ENCODE assay signal across 8 cellular contexts in the genomic region with DNA sequence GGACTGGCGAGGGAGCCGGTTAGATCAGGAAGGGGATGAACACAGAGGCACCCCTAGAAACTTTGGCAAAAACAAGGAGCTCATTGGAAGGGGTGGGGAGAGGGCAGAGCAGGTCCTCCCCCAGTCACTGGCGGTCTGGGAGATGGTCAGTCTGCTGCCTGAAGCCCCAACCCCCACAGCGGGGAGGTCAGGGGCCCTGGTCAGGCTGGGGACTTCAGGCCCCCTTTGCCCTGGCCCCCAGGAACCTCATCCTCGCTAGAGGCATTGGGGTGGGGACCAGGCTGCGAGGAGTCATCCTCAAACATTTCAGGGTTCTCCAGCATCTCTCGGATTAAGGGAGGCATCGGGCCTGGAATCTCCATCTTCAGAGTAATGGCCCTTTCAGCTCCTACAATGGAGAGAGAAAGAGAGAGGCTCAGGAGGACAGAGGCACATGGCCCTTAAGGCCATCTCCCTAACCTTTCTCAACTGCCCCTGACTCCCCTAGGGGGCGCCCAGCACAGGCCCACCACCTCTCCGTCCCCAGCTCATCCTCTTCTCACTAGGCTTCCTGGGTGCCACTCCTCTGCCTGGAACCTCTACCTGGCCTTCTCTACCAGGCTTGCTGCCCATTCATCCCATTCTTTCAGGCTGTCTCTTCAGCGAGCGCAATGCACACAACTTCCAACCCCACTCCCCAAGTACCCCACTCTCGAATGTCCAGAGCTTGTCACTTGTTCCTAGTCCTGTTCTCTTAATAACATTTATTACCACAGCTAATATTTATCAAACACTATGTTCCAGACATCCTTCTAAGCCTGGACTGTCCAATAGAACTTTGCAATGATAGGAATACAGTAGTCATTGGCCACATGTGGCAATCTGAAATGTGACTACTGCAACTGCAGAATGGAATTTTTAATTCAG. TPM values are rescaled to one million over a fixed set of nuclear protein-coding genes. Genes with fewer than 3 reads are reported as not detected.
DNase-seq lines count a peak whose midpoint lies in the region; ATAC-seq and TF ChIP-seq lines count a peak whose summit lies in the region.

No MANE protein-coding gene starts in this region.

- no peak overlapping the region for H3K9ac ChIP-seq in SU-DHL-6 (ENCODE audit: low read length)

- CTCF ChIA-PET in BJ (lab: Yijun Ruan, JAX), result interaction anchor here (0.5 to 13.1 kb wide), 14 partner anchors 13 to 473 kb away, joined by 3 to 240 read pairs (median 25); partner anchors contain the start of genes AAAS, ESPL1, MYG1 and PFDN5

- no peak for TF ChIP-seq POLR2A in transverse colon (IDR thresholded peaks at IDR 0.05)

- DNase-seq in BJ (ENCODE audit: low read depth) (no peak), hepatocyte (ENCODE audit: low spot score) (no peak), transverse colon (no peak)

- H4K20me1 ChIP-seq in SU-DHL-6 (ENCODE audit: low read depth, low read length) (no peaks in the 10 kb centered on the region), hepatocyte (ENCODE audit: insufficient read depth, poor library complexity, severe bottlenecking) (peaks cover 21% of the 10 kb centered on the region)

- no peak for TF ChIP-seq EP300 in transverse colon (IDR thresholded peaks at IDR 0.05; ENCODE audit: low read depth)

- H2AFZ ChIP-seq in SU-DHL-6 (ENCODE audit: low read depth, low read length, severe bottlenecking) (no peak overlapping the region), hepatocyte (no peak overlapping the region)

- in situ Hi-C loops in transverse colon (cut with MboI; ENCODE audit: low pct_ligation_motif_present in 1 of 4, low pct_unique_long_range_greater_than_20kb in 1 of 4, low sequenced_read_pairs in 3 of 4), result loop anchor here in 3 of 4 donors (5.0 to 10.0 kb wide), 2 partner anchors 71 to 73 kb away; no protein-coding TSS in a partner anchor

- H3K9me3 ChIP-seq in SU-DHL-6 (ENCODE audit: insufficient read depth, low read length) (no peaks in the 10 kb centered on the region), hepatocyte (ENCODE audit: low read depth) (no peaks in the 10 kb centered on the region), transverse colon (no peaks in the 10 kb centered on the region)

- H3K79me2 ChIP-seq in SU-DHL-6 (ENCODE audit: insufficient read depth, low read length), result peaks cover 3% of the 10 kb centered on the region
- peaks cover 24% of the 10 kb centered on the region for H3K79me2 ChIP-seq in hepatocyte

- intact Hi-C loops in transverse colon (cut with DNase I; ENCODE audit: low total_unique reads), result no loop called here

- 89% methylated on average over 13 of the region's 13 CpGs for WGBS in hepatocyte (ENCODE audit: low lambda C conversion rate, missing lambda C conversion rate)
- WGBS in transverse colon (ENCODE audit: low coverage in 1 of 2), 2 donors, result 85 to 100% methylated on average over 3 to 13 of the region's 13 CpGs

- peaks cover 15% of the 10 kb centered on the region; the same call in 1 of the 2 replicates for H3F3A ChIP-seq in SU-DHL-6 (ENCODE audit: insufficient read depth)

- H3K36me3 ChIP-seq in BJ (ENCODE audit: control insufficient read depth, insufficient read depth, low read length) (peaks cover 47% of the 10 kb centered on the region), SU-DHL-6 (ENCODE audit: low read length) (no peaks in the 10 kb centered on the region), hepatocyte (replicated peaks; ENCODE audit: insufficient read depth, low read depth) (no peaks in the 10 kb centered on the region), transverse colon (peaks cover 0 to 9% (median 0%) of the 10 kb centered on the region in 4 donors)

- no peaks in the 10 kb centered on the region for H3K9me2 ChIP-seq in SU-DHL-6 (replicated peaks; ENCODE audit: insufficient read depth, low read length)
- H3K9me2 ChIP-seq in hepatocyte (replicated peaks; ENCODE audit: insufficient read depth), result no peaks in the 10 kb centered on the region

- ATAC-seq in HG02763 (IDR thresholded peaks at IDR 0.05; ENCODE audit: unreplicated experiment) (no peak), GM21390 (IDR thresholded peaks at IDR 0.05; ENCODE audit: unreplicated experiment) (no peak), HG02798 (IDR thresholded peaks at IDR 0.05; ENCODE audit: poor library complexity, unreplicated experiment) (no peak)

- H3K4me3 ChIP-seq in BJ (ENCODE audit: low read depth, low read length), result no peak overlapping the region
- H3K4me3 ChIP-seq in SU-DHL-6 (ENCODE audit: insufficient read depth, low read length, poor library complexity, severe bottlenecking), result no peak overlapping the region
- H3K4me3 ChIP-seq in hepatocyte, result no peak overlapping the region
- no peak overlapping the region for H3K4me3 ChIP-seq in transverse colon

- H3K4me2 ChIP-seq in SU-DHL-6 (ENCODE audit: low read depth, low read length, poor library complexity, severe bottlenecking) (no peak overlapping the region), hepatocyte (no peak overlapping the region)

- H3K4me1 ChIP-seq in hepatocyte (ENCODE audit: insufficient read depth), result peaks cover 14% of the 10 kb centered on the region
- peaks cover 4 to 40% (median 13%) of the 10 kb centered on the region in 4 donors for H3K4me1 ChIP-seq in transverse colon

- H3K27me3 ChIP-seq in BJ (ENCODE audit: control insufficient read depth, insufficient read depth, low read length) (no peaks in the 10 kb centered on the region), SU-DHL-6 (ENCODE audit: low read length) (no peaks in the 10 kb centered on the region), hepatocyte (no peaks in the 10 kb centered on the region), transverse colon (no peaks in the 10 kb centered on the region)

- H3K27ac ChIP-seq in SU-DHL-6 (ENCODE audit: low read depth, low read length) (no peak overlapping the region), hepatocyte (no peak overlapping the region), transverse colon (no peak overlapping the region)

- TF ChIP-seq CTCF in BJ (IDR thresholded peaks at IDR 0.05; ENCODE audit: insufficient read depth, low read depth, low read length), result peak; percentile 45
- TF ChIP-seq CTCF in GM12872 (IDR thresholded peaks at IDR 0.05; ENCODE audit: insufficient read depth, low read depth, low read length), result peak; percentile 80
- TF ChIP-seq CTCF in SU-DHL-6 (IDR thresholded peaks at IDR 0.05; ENCODE audit: insufficient read depth, low read length, poor library complexity, severe bottlenecking), result peak; percentile 71
- peak; percentile 20 for TF ChIP-seq CTCF in hepatocyte (IDR thresholded peaks at IDR 0.05; ENCODE audit: poor library complexity)
- TF ChIP-seq CTCF in transverse colon (IDR thresholded peaks at IDR 0.05), result peak in 2 of 5 experiments; percentile 6 to 15

- POLR2A ChIA-PET in BJ (lab: Charles Lee), result no interaction called here

RNA-seq across cellular contexts. Expression of gene ITGB7, which starts 4.7 kb away (rescaled TPM):
- polyA plus RNA-seq in BJ (2011; rRNA removed), result 0.59 and 0.63 TPM in 2 replicates
- 0.51 and 1.4 TPM in 2 replicates for polyA minus RNA-seq in BJ (2011; rRNA and poly(A)+ RNA removed)
- 0.23 TPM in 1 of 2 replicates, not detected in the other for total RNA-seq in hepatocyte
- 1.0 TPM in 1 of 2 replicates, not detected in the other for polyA plus RNA-seq in hepatocyte
- total RNA-seq in transverse colon, result 1 to 10 TPM in 3 of 4 donors, under 1 TPM in 1; 0.60 to 8.3 (median 2.9) TPM

RNA-seq across cellular contexts. Expression of gene RARG, which starts 20.3 kb away (rescaled TPM):
- polyA plus RNA-seq in BJ (2011; rRNA removed), result 41.7 and 63.9 TPM in 2 replicates
- polyA minus RNA-seq in BJ (2011; rRNA and poly(A)+ RNA removed), result 56.1 and 60.3 TPM in 2 replicates
- 15.1 and 20.9 TPM in 2 replicates for total RNA-seq in hepatocyte
- 24.7 and 28.1 TPM in 2 replicates for polyA plus RNA-seq in hepatocyte
- 10 to 100 TPM in 1 of 4 donors, 1 to 10 TPM in 2, not detected in 1; 2.6 to 15.4 (median 7.6) TPM for total RNA-seq in transverse colon

RNA-seq across cellular contexts. Expression of gene CSAD, which starts 31.0 kb away (rescaled TPM):
- 27.3 and 30.7 TPM in 2 replicates for polyA plus RNA-seq in BJ (2011; rRNA removed)
- 8.4 and 14.0 TPM in 2 replicates for polyA minus RNA-seq in BJ (2011; rRNA and poly(A)+ RNA removed)
- 14.1 and 16.8 TPM in 2 replicates for total RNA-seq in hepatocyte
- 14.3 and 15.7 TPM in 2 replicates for polyA plus RNA-seq in hepatocyte
- 100 to 1,000 TPM in 1 of 4 donors, 10 to 100 TPM in 3; 29.1 to 142 (median 39.2) TPM for total RNA-seq in transverse colon

RNA-seq across cellular contexts. Expression of gene ZNF740, which starts 31.2 kb away (rescaled TPM):
- polyA plus RNA-seq in BJ (2011; rRNA removed), result 15.7 and 16.8 TPM in 2 replicates
- 25.7 and 28.4 TPM in 2 replicates for polyA minus RNA-seq in BJ (2011; rRNA and poly(A)+ RNA removed)
- total RNA-seq in hepatocyte, result 13.2 and 23.2 TPM in 2 replicates
- 4.4 and 4.6 TPM in 2 replicates for polyA plus RNA-seq in hepatocyte
- total RNA-seq in transverse colon, result 10 to 100 TPM in 3 of 4 donors, 1 to 10 TPM in 1; 9.7 to 21.9 (median 16.3) TPM

RNA-seq across cellular contexts. Expression of gene ESPL1, which starts 56.4 kb away (rescaled TPM):
- polyA plus RNA-seq in BJ (2011; rRNA removed) (3.0 and 7.3 TPM in 2 replicates), hepatocyte (4.4 and 5.8 TPM in 2 replicates)
- polyA minus RNA-seq in BJ (2011; rRNA and poly(A)+ RNA removed), result 7.9 and 8.2 TPM in 2 replicates
- total RNA-seq in hepatocyte (7.6 and 9.0 TPM in 2 replicates), transverse colon (10 to 100 TPM in 3 of 4 donors, 1 to 10 TPM in 1; 6.5 to 31.8 (median 18.8) TPM)
